Comparison of ENCODE assay signal across 20 cellular contexts in genomic region chr5:67063055-67063454, GRCh38.
"Had no signal": no experiment of that assay in that cellular context is flagged by ENCODE, and none has a peak within 500 bp of the region (broad histone marks: within the 10 kb centered on the region; RNA-seq: fewer than 3 reads in every experiment).

No MANE protein-coding gene starts in this region.

- H3K4me3 ChIP-seq: ascending aorta, gastroesophageal sphincter, SJSA1, thoracic aorta had no signal

- H3K9me3 ChIP-seq: ascending aorta, gastroesophageal sphincter, SJSA1, thoracic aorta had no signal

- DNase-seq: activated CD4-positive, alpha-beta T cell treated with anti-CD3 and anti-CD28 coated beads for 48 hours; activated CD4-positive, CD25-positive, alpha-beta regulatory T cell; activated CD8-positive, alpha-beta T cell treated with anti-CD3 and anti-CD28 coated beads for 36 hours; activated gamma-delta T cell; effector CD8-positive, alpha-beta T cell; kidney glomerular epithelial cell; left ventricle myocardium superior; stimulated activated CD4-positive, alpha-beta T cell treated with anti-CD3 and anti-CD28 coated beads, Interleukin-4, amount 100 ng/mL, for 24 hours; stimulated activated naive CD4-positive, alpha-beta T cell treated with Interleukin-2 at 50 U/mL for 16 hours; T-helper 17 cell had no signal

- H3K27ac ChIP-seq: ascending aorta, gastroesophageal sphincter, SJSA1, thoracic aorta had no signal

- H3K36me3 ChIP-seq: ascending aorta, SJSA1, thoracic aorta had no signal

- ATAC-seq: activated CD8-positive, alpha-beta T cell treated with anti-CD3 and anti-CD28 coated beads for 36 hours; activated naive CD4-positive, alpha-beta T cell treated with anti-CD3 and anti-CD28 coated beads, Interleukin-2, amount 50 U/mL, for 72 hours; gastroesophageal sphincter; left ventricle myocardium superior; natural killer cell treated with Interleukin-12 subunit alpha and Interleukin-12 subunit beta and Interleukin-15 and Interleukin-18, amount 100 ng/mL, for 72 hours; T-helper 17 cell had no signal

- H3K27me3 Mint-ChIP-seq: activated CD8-positive, alpha-beta T cell treated with anti-CD3 and anti-CD28 coated beads for 36 hours; memory B cell; progenitor cell of endocrine pancreas; T-helper 17 cell; type B pancreatic cell had no signal

- H3K9me3 Mint-ChIP-seq: activated CD8-positive, alpha-beta T cell treated with anti-CD3 and anti-CD28 coated beads for 36 hours; activated T-helper 1 cell treated with anti-CD3 and anti-CD28 coated beads, Interleukin-12 subunit alpha, Interleukin-12 subunit beta, Interleukin-2, Interleukin-4 antibody, amounts not matched to agents 30 ng/mL and 10 ng/mL and 1 ng/mL, durations not matched to agents 14 hours and 24 hours and 36 hours; memory B cell; natural killer cell treated with Interleukin-12 subunit alpha and Interleukin-12 subunit beta and Interleukin-15 and Interleukin-18, amount 100 ng/mL, for 72 hours; type B pancreatic cell had no signal

- H3K4me3 Mint-ChIP-seq: activated CD8-positive, alpha-beta T cell treated with anti-CD3 and anti-CD28 coated beads for 36 hours; activated T-helper 1 cell treated with anti-CD3 and anti-CD28 coated beads, Interleukin-12 subunit alpha, Interleukin-12 subunit beta, Interleukin-2, Interleukin-4 antibody, amounts not matched to agents 30 ng/mL and 10 ng/mL and 1 ng/mL, durations not matched to agents 14 hours and 24 hours and 36 hours; memory B cell; natural killer cell treated with Interleukin-12 subunit alpha and Interleukin-12 subunit beta and Interleukin-15 and Interleukin-18, amount 100 ng/mL, for 72 hours; T-helper 17 cell; type B pancreatic cell had no signal

- H3K27ac Mint-ChIP-seq: activated CD8-positive, alpha-beta T cell treated with anti-CD3 and anti-CD28 coated beads for 36 hours; activated naive CD4-positive, alpha-beta T cell treated with anti-CD3 and anti-CD28 coated beads, Interleukin-2, amount 50 U/mL, for 72 hours; activated T-helper 1 cell treated with anti-CD3 and anti-CD28 coated beads, Interleukin-12 subunit alpha, Interleukin-12 subunit beta, Interleukin-2, Interleukin-4 antibody, amounts not matched to agents 30 ng/mL and 10 ng/mL and 1 ng/mL, durations not matched to agents 14 hours and 24 hours and 36 hours; memory B cell; natural killer cell treated with Interleukin-12 subunit alpha and Interleukin-12 subunit beta and Interleukin-15 and Interleukin-18, amount 100 ng/mL, for 72 hours; progenitor cell of endocrine pancreas; T-helper 17 cell; type B pancreatic cell had no signal

- H3K27me3 ChIP-seq: ascending aorta, gastroesophageal sphincter, SJSA1 had no signal
